Comparison of ENCODE assay signal across 9 cellular contexts in the genomic region with DNA sequence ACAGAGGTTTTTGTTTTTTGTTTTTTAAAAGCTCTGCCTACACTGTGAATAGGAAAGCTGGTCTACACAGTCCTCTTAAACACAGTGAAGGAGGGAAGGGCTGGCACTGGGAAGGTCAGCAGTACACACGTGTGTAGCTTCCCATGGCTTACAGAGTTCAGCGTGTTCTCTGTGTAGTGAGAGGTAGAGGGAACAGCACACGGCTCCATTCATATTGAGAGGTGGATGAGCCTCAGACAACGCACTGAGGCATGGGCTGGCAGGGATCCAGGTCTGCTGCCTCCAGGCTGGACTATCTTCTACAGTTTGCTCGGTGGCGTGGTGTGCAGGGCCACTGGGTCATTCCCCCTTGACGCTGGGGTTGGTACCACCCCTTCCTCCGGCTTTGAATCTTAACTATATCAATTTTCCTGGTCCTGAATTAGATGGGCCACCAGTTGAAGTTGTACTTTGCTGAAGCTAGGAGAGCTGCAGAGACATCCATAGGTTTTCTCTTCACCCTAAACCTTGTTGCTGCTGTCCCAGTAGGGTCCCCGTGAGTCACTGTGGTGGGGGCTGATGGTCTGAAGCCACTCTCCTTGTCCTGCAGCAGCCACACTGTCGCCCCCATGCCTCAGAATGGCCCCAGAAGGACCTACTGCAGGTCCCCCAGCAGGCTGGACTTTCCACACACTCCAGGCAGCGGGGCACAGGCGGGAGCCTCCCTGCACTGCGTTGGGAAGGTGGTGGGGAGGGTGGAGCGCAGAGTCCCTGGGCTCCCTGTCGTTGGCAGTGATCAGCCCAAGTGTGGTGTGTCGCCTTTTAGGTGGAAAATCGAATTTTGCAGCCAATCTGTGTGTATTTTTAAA. TPM values are rescaled to one million over a fixed set of nuclear protein-coding genes. Genes with fewer than 3 reads are reported as not detected.
DNase-seq lines count a peak whose midpoint lies in the region; ATAC-seq and FAIRE-seq lines count a peak whose summit lies in the region.
"Had no signal": no experiment of that assay in that cellular context is flagged by ENCODE, and none has a peak within 500 bp of the region (broad histone marks: within the 10 kb centered on the region; RNA-seq: fewer than 3 reads in every experiment).

No MANE protein-coding gene starts in this region.

- no peak for DNase-seq in CD4-positive, CD25-positive, alpha-beta regulatory T cell
- DNase-seq in RCC 7860 (ENCODE audit: low spot score) (peak; percentile 45), immature natural killer cell (no peak), superior temporal gyrus (ENCODE audit: extremely low spot score) (no peak), NCI-H524 (lab: John Stamatoyannopoulos, UW) (no peak)
- DNase-seq in stimulated activated CD4-positive, alpha-beta T cell treated with anti-CD3 and anti-CD28 coated beads, Interleukin-1b, Interleukin-23, amount 100 ng/mL, for 48 hours = no peak
- DNase-seq: NCI-H446 had no signal

- H3K36me3 Mint-ChIP-seq in CD4-positive, CD25-positive, alpha-beta regulatory T cell = no peaks in the 10 kb centered on the region
- peaks cover 0 to 4% (median 3%) of the 10 kb centered on the region in 3 donors for H3K36me3 Mint-ChIP-seq in immature natural killer cell

- no peak for ATAC-seq in CD4-positive, CD25-positive, alpha-beta regulatory T cell (ENCODE audit: low read depth in 2 of 2)

- H3K27ac ChIP-seq in CD4-positive, CD25-positive, alpha-beta regulatory T cell (ENCODE audit: insufficient read depth, low read length, poor library complexity, severe bottlenecking) = no peak overlapping the region

- H3K27me3 Mint-ChIP-seq in CD4-positive, CD25-positive, alpha-beta regulatory T cell = no peaks in the 10 kb centered on the region
- H3K27me3 Mint-ChIP-seq in immature natural killer cell (ENCODE audit: low read depth in 3 of 3) = peaks cover 2% of the 10 kb centered on the region in 3 donors

- H3K4me3 Mint-ChIP-seq in CD4-positive, CD25-positive, alpha-beta regulatory T cell = peak overlapping the region; percentile 66 to 86 (median 80)
- peak overlapping the region in 4 of 5 donors; percentile 52 to 91 (median 65) for H3K4me3 Mint-ChIP-seq in immature natural killer cell

- no peak overlapping the region for H3K4me3 ChIP-seq in CD4-positive, CD25-positive, alpha-beta regulatory T cell (ENCODE audit: low read depth, low read length)

- H3K27ac Mint-ChIP-seq in CD4-positive, CD25-positive, alpha-beta regulatory T cell = no peak overlapping the region
- H3K27ac Mint-ChIP-seq in immature natural killer cell = peak overlapping the region in 4 of 6 donors; percentile 12 to 77 (median 40)

- H3K9me3 Mint-ChIP-seq in CD4-positive, CD25-positive, alpha-beta regulatory T cell = no peaks in the 10 kb centered on the region
- H3K9me3 Mint-ChIP-seq in immature natural killer cell = peaks cover 0 to 2% (median 0%) of the 10 kb centered on the region in 6 donors

- no peak for FAIRE-seq in RCC 7860 (lab: Jason Lieb, UNC)

- H3K36me3 ChIP-seq in CD4-positive, CD25-positive, alpha-beta regulatory T cell (ENCODE audit: control insufficient read depth, insufficient read depth, low read length) = peaks cover 34% of the 10 kb centered on the region

- no peaks in the 10 kb centered on the region for H3K27me3 ChIP-seq in CD4-positive, CD25-positive, alpha-beta regulatory T cell (ENCODE audit: control insufficient read depth, insufficient read depth, low read length)

- H3K9me3 ChIP-seq in CD4-positive, CD25-positive, alpha-beta regulatory T cell (ENCODE audit: control insufficient read depth in 2 of 2, low read length in 2 of 2) = no peaks in the 10 kb centered on the region

- H3K4me1 Mint-ChIP-seq in CD4-positive, CD25-positive, alpha-beta regulatory T cell = peaks cover 0 to 29% (median 26%) of the 10 kb centered on the region in 4 donors
- H3K4me1 Mint-ChIP-seq in immature natural killer cell = peaks cover 30 to 32% of the 10 kb centered on the region in 2 donors

- peaks cover 21% of the 10 kb centered on the region for H3K4me1 ChIP-seq in CD4-positive, CD25-positive, alpha-beta regulatory T cell (ENCODE audit: control insufficient read depth, insufficient read depth, low read length, poor library complexity, severe bottlenecking)

RNA-seq across cellular contexts. Expression of a gene that starts 2.0 kb away (rescaled TPM):
- 123 TPM for total RNA-seq in CD4-positive, CD25-positive, alpha-beta regulatory T cell
- 10 to 100 TPM; 17.9 to 22.3 (median 20.6) TPM for polyA plus RNA-seq in CD4-positive, CD25-positive, alpha-beta regulatory T cell
- 10 to 100 TPM in 2 of 3 donors, 1 to 10 TPM in 1; 8.8 to 20.9 (median 16.5) TPM for polyA plus RNA-seq in immature natural killer cell

RNA-seq across cellular contexts. Expression of a gene that starts 18.4 kb away (rescaled TPM):
- 0.20 TPM for total RNA-seq in CD4-positive, CD25-positive, alpha-beta regulatory T cell
- polyA plus RNA-seq in CD4-positive, CD25-positive, alpha-beta regulatory T cell = not detected
- polyA plus RNA-seq in immature natural killer cell = not detected
- total RNA-seq: endothelial cell of umbilical vein, mononuclear cell had no signal
- polyA plus RNA-seq: endothelial cell of umbilical vein had no signal

RNA-seq across cellular contexts. Expression of a gene that starts 20.3 kb away (rescaled TPM):
- not detected for total RNA-seq in CD4-positive, CD25-positive, alpha-beta regulatory T cell
- polyA plus RNA-seq in CD4-positive, CD25-positive, alpha-beta regulatory T cell = not detected
- not detected for polyA plus RNA-seq in immature natural killer cell
- total RNA-seq: endothelial cell of umbilical vein, mononuclear cell had no signal

RNA-seq across cellular contexts. Expression of a gene that starts 38.9 kb away (rescaled TPM):
- not detected for total RNA-seq in CD4-positive, CD25-positive, alpha-beta regulatory T cell
- not detected for polyA plus RNA-seq in CD4-positive, CD25-positive, alpha-beta regulatory T cell
- polyA plus RNA-seq in immature natural killer cell = not detected
- total RNA-seq: endothelial cell of umbilical vein had no signal
- polyA plus RNA-seq: endothelial cell of umbilical vein had no signal

RNA-seq across cellular contexts. Expression of a gene that starts 58.7 kb away (rescaled TPM):
- 37.9 TPM for total RNA-seq in CD4-positive, CD25-positive, alpha-beta regulatory T cell
- 10 to 100 TPM; 28.5 to 38.4 (median 32.2) TPM for polyA plus RNA-seq in CD4-positive, CD25-positive, alpha-beta regulatory T cell
- 10 to 100 TPM; 22.6 to 30.7 (median 24.1) TPM for polyA plus RNA-seq in immature natural killer cell

Comparison
In these comparisons a context has a peak if more than half of its experiments do, and no peak if none do; other contexts are left out.
1. H3K27ac Mint-ChIP-seq: peak in immature natural killer cell (4 of 6); none in CD4-positive, CD25-positive, alpha-beta regulatory T cell (0 of 3).